In the genomic region with DNA sequence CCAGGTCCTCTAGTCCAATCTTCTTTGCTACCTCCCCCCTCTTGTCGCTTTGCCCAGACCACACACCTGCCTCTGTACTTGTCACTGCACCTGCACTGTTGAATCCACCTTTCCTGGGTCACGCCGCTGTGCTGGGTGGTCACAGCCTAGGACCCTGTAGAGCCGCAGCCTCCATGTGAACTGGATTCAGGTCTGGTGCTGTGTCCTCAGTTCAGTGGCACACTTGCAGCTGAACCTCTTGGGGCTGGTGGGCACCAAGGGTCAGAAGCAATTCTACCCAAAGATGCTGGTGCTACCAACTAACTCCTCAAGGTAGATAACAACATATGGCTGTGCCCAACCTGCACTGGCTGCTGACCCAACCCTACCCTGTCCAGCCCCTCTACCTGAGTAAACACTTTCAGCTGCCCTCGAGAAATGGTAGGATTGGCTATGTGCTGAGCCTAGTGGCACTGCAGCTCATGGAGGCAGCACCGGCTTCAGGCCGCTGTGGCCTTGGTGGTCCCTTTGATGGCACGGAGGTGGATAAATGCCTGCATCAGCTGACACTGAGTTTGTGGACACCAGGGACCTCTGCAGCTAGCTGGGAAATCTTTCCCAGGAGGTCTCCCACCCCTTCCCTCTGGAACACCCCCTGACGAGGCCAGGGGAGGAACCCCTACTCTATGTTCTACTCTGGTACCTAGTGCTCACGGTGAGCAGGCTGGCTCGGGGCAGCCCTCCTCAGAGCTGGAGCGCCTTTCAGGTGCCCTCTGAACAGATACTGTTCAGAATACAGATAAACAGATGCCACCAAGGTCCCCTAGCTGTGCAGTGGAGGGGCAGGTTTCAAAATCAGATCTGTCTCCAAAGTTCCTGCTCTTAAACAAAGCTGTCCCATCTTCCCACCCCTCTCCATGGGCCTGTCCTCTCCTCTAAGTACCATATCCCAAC, we compare ENCODE assay signal across 19 cellular contexts. TPM values are rescaled to one million over a fixed set of nuclear protein-coding genes. Genes with fewer than 3 reads are reported as not detected.
A peak's percentile ranks its signal among the peaks of the same experiment; 100 is the strongest.
DNase-seq lines count a peak whose midpoint lies in the region; ATAC-seq and TF ChIP-seq lines count a peak whose summit lies in the region.
"Had no signal": no experiment of that assay in that cellular context is flagged by ENCODE, and none has a peak within 500 bp of the region (broad histone marks: within the 10 kb centered on the region; RNA-seq: fewer than 3 reads in every experiment).

No MANE protein-coding gene starts in this region.

- H3K18ac ChIP-seq in H9 (ENCODE audit: insufficient read length, low read depth, low read length), result no peak overlapping the region

- POLR2A ChIA-PET in activated CD8-positive, alpha-beta T cell treated with anti-CD3 and anti-CD28 coated beads for 36 hours (lab: Charles Lee), result interaction anchor here (0.9 to 1.5 kb wide), 8 partner anchors 12 to 162 kb away, joined by 3 to 4 read pairs (median 3); a partner anchor contains a TSS
- POLR2A ChIA-PET in naive thymus-derived CD8-positive, alpha-beta T cell (lab: Charles Lee), result interaction anchor here (0.7 to 1.7 kb wide), 8 partner anchors 12 to 114 kb away, joined by 3 to 16 read pairs (median 4); a partner anchor contains a TSS
- POLR2A ChIA-PET in PC-9 (lab: Charles Lee; ENCODE audit: unreplicated experiment), result no interaction called here

- H3K23ac ChIP-seq in H9 (ENCODE audit: insufficient read length, low read depth, low read length), result no peak overlapping the region

- H3K4ac ChIP-seq in H9 (ENCODE audit: low read depth, low read length), result no peak overlapping the region

- no peak overlapping the region for H3K27ac ChIP-seq in DND-41 (ENCODE audit: low read length)
- no peak overlapping the region for H3K27ac ChIP-seq in PC-9
- H3K27ac ChIP-seq in H9 (ENCODE audit: insufficient read length, low read depth, low read length), result no peak overlapping the region
- H3K27ac ChIP-seq: breast epithelium, KMS-11, ovary, uterus had no signal

- ATAC-seq in DND-41 (ENCODE audit: insufficient read depth, low read depth) (0 out of 3 replicates have a peak, but pooled peaks have one; percentile 10), HG03565 (IDR thresholded peaks at IDR 0.05; ENCODE audit: unreplicated experiment) (no peak)
- peak; percentile 21 for ATAC-seq in activated CD8-positive, alpha-beta T cell treated with anti-CD3 and anti-CD28 coated beads for 36 hours
- peak; percentile 13 to 27 for ATAC-seq in naive thymus-derived CD8-positive, alpha-beta T cell
- ATAC-seq: Panc1 had no signal

- H3K4me1 ChIP-seq in DND-41 (ENCODE audit: insufficient read depth, low read length) (no peaks in the 10 kb centered on the region), PC-9 (replicated peaks; ENCODE audit: insufficient read depth) (no peaks in the 10 kb centered on the region), H9 (ENCODE audit: insufficient read depth, low read length) (no peaks in the 10 kb centered on the region; the same call in 1 of the 2 replicates)
- H3K4me1 ChIP-seq: uterus had no signal

- H2BK15ac ChIP-seq in H9 (ENCODE audit: low read depth, low read length), result no peak overlapping the region

- H3K14ac ChIP-seq in H9 (ENCODE audit: insufficient read depth, low read length), result no peak overlapping the region; the same call in 1 of the 2 replicates

- no peak overlapping the region for H4K8ac ChIP-seq in H9 (replicated peaks; ENCODE audit: insufficient read length, low read depth, low read length)

- H3T11ph ChIP-seq in H9 (ENCODE audit: low read length), result no peak overlapping the region

- H3K9me2 ChIP-seq in PC-9 (ENCODE audit: insufficient read depth), result no peaks in the 10 kb centered on the region

- H3K4me2 ChIP-seq in DND-41 (ENCODE audit: insufficient read depth, low read length), result no peak overlapping the region
- no peak overlapping the region for H3K4me2 ChIP-seq in PC-9
- no peak overlapping the region for H3K4me2 ChIP-seq in H9 (ENCODE audit: insufficient read depth, insufficient read length, low read length)
- H3K4me2 ChIP-seq: KMS-11 had no signal

- no peak overlapping the region for H3K56ac ChIP-seq in H9 (ENCODE audit: insufficient read length, low read depth, low read length)

- H4K20me1 ChIP-seq in DND-41 (ENCODE audit: insufficient read depth, low read length) (no peaks in the 10 kb centered on the region; the same call in 1 of the 2 replicates), PC-9 (ENCODE audit: insufficient read depth) (no peaks in the 10 kb centered on the region), H9 (ENCODE audit: control insufficient read depth, insufficient read depth, insufficient read length) (no peaks in the 10 kb centered on the region)

- TF ChIP-seq CTCF in DND-41 (IDR thresholded peaks at IDR 0.05; ENCODE audit: borderline replicate concordance, extremely low read depth, low read length, poor library complexity, severe bottlenecking) (no peak), PC-9 (conservative IDR thresholded peaks at IDR 0.05) (no peak), H9 (conservative IDR thresholded peaks at IDR 0.05) (no peak)
- TF ChIP-seq CTCF in activated CD8-positive, alpha-beta T cell treated with anti-CD3 and anti-CD28 coated beads for 36 hours (IDR thresholded peaks at IDR 0.05), result no peak

- H3K27me3 Mint-ChIP-seq in T-helper 2 cell treated with Interferon-gamma antibody and Interleukin-4, amounts not matched to agents 5 μg/mL and 100 μg/mL, for 36 hours (ENCODE audit: low read depth), result no peaks in the 10 kb centered on the region
- H3K27me3 Mint-ChIP-seq in activated CD8-positive, alpha-beta T cell treated with anti-CD3 and anti-CD28 coated beads for 36 hours, result no peaks in the 10 kb centered on the region
- no peaks in the 10 kb centered on the region for H3K27me3 Mint-ChIP-seq in naive thymus-derived CD8-positive, alpha-beta T cell
- H3K27me3 Mint-ChIP-seq in H9 (ENCODE audit: low read depth), result peaks cover 60% of the 10 kb centered on the region

- no peaks in the 10 kb centered on the region for H3F3A ChIP-seq in PC-9 (ENCODE audit: insufficient read depth, low read depth)

- BruUV-seq in PC-9 (replicated peaks; lab: Mats Ljungman, UMichigan), result no TSS peak

- H3K36me3 Mint-ChIP-seq in T-helper 2 cell treated with Interferon-gamma antibody and Interleukin-4, amounts not matched to agents 5 μg/mL and 100 μg/mL, for 36 hours (ENCODE audit: low read depth), result peaks cover 40% of the 10 kb centered on the region
- peaks cover 23% of the 10 kb centered on the region for H3K36me3 Mint-ChIP-seq in activated CD8-positive, alpha-beta T cell treated with anti-CD3 and anti-CD28 coated beads for 36 hours (ENCODE audit: low read depth)
- peaks cover 4 to 57% (median 11%) of the 10 kb centered on the region in 3 donors for H3K36me3 Mint-ChIP-seq in naive thymus-derived CD8-positive, alpha-beta T cell
- H3K36me3 Mint-ChIP-seq in H9 (ENCODE audit: insufficient read depth in 1 of 3, low read depth in 3 of 3), result peaks cover 6 to 22% (median 9%) of the 10 kb centered on the region in 3 experiments

- H3K4me1 Mint-ChIP-seq in T-helper 2 cell treated with Interferon-gamma antibody and Interleukin-4, amounts not matched to agents 5 μg/mL and 100 μg/mL, for 36 hours (ENCODE audit: low read depth), result peaks cover 5% of the 10 kb centered on the region
- peaks cover 6% of the 10 kb centered on the region for H3K4me1 Mint-ChIP-seq in activated CD8-positive, alpha-beta T cell treated with anti-CD3 and anti-CD28 coated beads for 36 hours (ENCODE audit: low read depth)
- peaks cover 16 to 49% (median 37%) of the 10 kb centered on the region in 4 donors for H3K4me1 Mint-ChIP-seq in naive thymus-derived CD8-positive, alpha-beta T cell
- peaks cover 12 to 17% of the 10 kb centered on the region in 2 experiments for H3K4me1 Mint-ChIP-seq in H9

- H2BK120ac ChIP-seq in H9 (ENCODE audit: low read depth, low read length, poor library complexity, severe bottlenecking), result no peak overlapping the region

- H2AK5ac ChIP-seq in H9 (ENCODE audit: insufficient read length, low read length), result no peak overlapping the region

- H3K27ac Mint-ChIP-seq in T-helper 2 cell treated with Interferon-gamma antibody and Interleukin-4, amounts not matched to agents 5 μg/mL and 100 μg/mL, for 36 hours, result peak overlapping the region; percentile 26
- H3K27ac Mint-ChIP-seq in activated CD8-positive, alpha-beta T cell treated with anti-CD3 and anti-CD28 coated beads for 36 hours, result no peak overlapping the region
- peak overlapping the region; percentile 11 to 91 (median 72) for H3K27ac Mint-ChIP-seq in naive thymus-derived CD8-positive, alpha-beta T cell
- H3K27ac Mint-ChIP-seq in H9, result no peak overlapping the region

- H4K91ac ChIP-seq in H9 (ENCODE audit: insufficient read length, low read depth, low read length), result no peak overlapping the region

- H3K9me3 Mint-ChIP-seq in T-helper 2 cell treated with Interferon-gamma antibody and Interleukin-4, amounts not matched to agents 5 μg/mL and 100 μg/mL, for 36 hours, result no peaks in the 10 kb centered on the region
- no peaks in the 10 kb centered on the region for H3K9me3 Mint-ChIP-seq in activated CD8-positive, alpha-beta T cell treated with anti-CD3 and anti-CD28 coated beads for 36 hours
- no peaks in the 10 kb centered on the region for H3K9me3 Mint-ChIP-seq in naive thymus-derived CD8-positive, alpha-beta T cell
- no peaks in the 10 kb centered on the region; a peak in 1 of 5 replicates for H3K9me3 Mint-ChIP-seq in H9

- H3K4me3 Mint-ChIP-seq in T-helper 2 cell treated with Interferon-gamma antibody and Interleukin-4, amounts not matched to agents 5 μg/mL and 100 μg/mL, for 36 hours, result no peak overlapping the region
- H3K4me3 Mint-ChIP-seq in activated CD8-positive, alpha-beta T cell treated with anti-CD3 and anti-CD28 coated beads for 36 hours, result no peak overlapping the region
- no peak overlapping the region for H3K4me3 Mint-ChIP-seq in naive thymus-derived CD8-positive, alpha-beta T cell
- H3K4me3 Mint-ChIP-seq in H9, result no peak overlapping the region; a peak in 1 of 5 replicates

- no peak overlapping the region for H4K5ac ChIP-seq in H9 (ENCODE audit: insufficient read length, low read depth, low read length)

- DNase-seq in T-helper 2 cell treated with Interferon-gamma antibody and Interleukin-4, amounts not matched to agents 5 μg/mL and 100 μg/mL, for 36 hours (ENCODE audit: low spot score), result no peak
- DNase-seq in T-helper 2 cell (no peak), DND-41 (no peak), PC-9 (no peak), H9 (no peak)
- DNase-seq in activated CD8-positive, alpha-beta T cell treated with anti-CD3 and anti-CD28 coated beads for 36 hours, result no peak
- no peak for DNase-seq in naive thymus-derived CD8-positive, alpha-beta T cell
- DNase-seq: effector memory CD4-positive, alpha-beta T cell; foreskin fibroblast; GOT3; NCI-H510A; stimulated activated naive CD4-positive, alpha-beta T cell treated with Interleukin-2 at 50 U/mL for 16 hours; uterus had no signal

- H2BK12ac ChIP-seq in H9 (ENCODE audit: insufficient read length, low read depth, low read length), result no peak overlapping the region

- H2AFZ ChIP-seq in DND-41 (ENCODE audit: low read depth, low read length) (no peak overlapping the region), PC-9 (no peak overlapping the region), H9 (ENCODE audit: low read length) (no peak overlapping the region)

- H2BK5ac ChIP-seq in H9 (ENCODE audit: insufficient read length, low read length), result no peak overlapping the region

- H3K36me3 ChIP-seq in DND-41 (ENCODE audit: insufficient read depth, low read length) (peaks cover 50% of the 10 kb centered on the region), PC-9 (ENCODE audit: low read depth) (no peaks in the 10 kb centered on the region)
- H3K36me3 ChIP-seq: breast epithelium, ovary, uterus had no signal

- H3K9me3 ChIP-seq in DND-41 (ENCODE audit: insufficient read depth, low read length, severe bottlenecking), result no peaks in the 10 kb centered on the region
- H3K9me3 ChIP-seq in PC-9 (ENCODE audit: insufficient read depth, low read depth), result no peaks in the 10 kb centered on the region
- no peaks in the 10 kb centered on the region for H3K9me3 ChIP-seq in H9 (ENCODE audit: control insufficient read depth, low read depth, low read length)
- H3K9me3 ChIP-seq: breast epithelium, ovary, uterus had no signal

- intact Hi-C loops in activated CD8-positive, alpha-beta T cell treated with anti-CD3 and anti-CD28 coated beads for 36 hours (cut with micrococcal nuclease), result no loop called here
- intact Hi-C loops in PC-9 (cut with micrococcal nuclease; ENCODE audit: unreplicated experiment), result loop anchor here (10.0 kb wide), 1 partner anchor 129 kb away; a partner anchor contains a TSS

- H2BK20ac ChIP-seq in H9 (ENCODE audit: low read depth, low read length, poor library complexity, severe bottlenecking), result no peak overlapping the region

- no peak overlapping the region for H3K4me3 ChIP-seq in DND-41 (ENCODE audit: low read depth in 1 of 2, low read length in 2 of 2)
- no peak overlapping the region for H3K4me3 ChIP-seq in PC-9
- H3K4me3 ChIP-seq: breast epithelium, lung, ovary, uterus had no signal

- WGBS in H9 (ENCODE audit: extremely low coverage, insufficient read length, low lambda C conversion rate), result no CpG with 5 or more reads among the region's 12 CpGs

- CTCF ChIA-PET in activated CD8-positive, alpha-beta T cell treated with anti-CD3 and anti-CD28 coated beads for 36 hours (lab: Charles Lee), result interaction anchor here (1.8 kb wide), 1 partner anchor 12 kb away, joined by 4 read pairs; no protein-coding TSS in a partner anchor
- CTCF ChIA-PET in PC-9 (lab: Charles Lee), result no interaction called here

- H3K27me3 ChIP-seq in DND-41 (ENCODE audit: insufficient read depth, low read length, poor library complexity) (no peaks in the 10 kb centered on the region), PC-9 (ENCODE audit: insufficient read depth, low read depth) (no peaks in the 10 kb centered on the region), H9 (ENCODE audit: insufficient read depth, low read length) (peaks cover 19% of the 10 kb centered on the region; the same call in 1 of the 2 replicates)
- H3K27me3 ChIP-seq: breast epithelium, ovary, uterus had no signal

- H3K79me2 ChIP-seq in DND-41 (ENCODE audit: insufficient read depth, low read length) (no peaks in the 10 kb centered on the region), PC-9 (ENCODE audit: low read depth) (no peaks in the 10 kb centered on the region), H9 (ENCODE audit: insufficient read depth, low read length) (no peaks in the 10 kb centered on the region)

- H3K9ac ChIP-seq in DND-41 (ENCODE audit: low read depth, low read length) (no peak overlapping the region), H9 (ENCODE audit: extremely low read depth, insufficient read length, low read length) (no peak overlapping the region)
- H3K9ac ChIP-seq: KMS-11 had no signal

- peaks cover 14% of the 10 kb centered on the region for H3K23me2 ChIP-seq in H9 (ENCODE audit: insufficient read length, low read depth, low read length, poor library complexity, severe bottlenecking)

- H3K79me1 ChIP-seq in H9 (ENCODE audit: insufficient read depth, low read depth, low read length, poor library complexity, severe bottlenecking), result no peaks in the 10 kb centered on the region

RNA-seq across cellular contexts. Expression of a gene that starts 14.3 kb away (rescaled TPM):
- total RNA-seq in activated CD8-positive, alpha-beta T cell treated with anti-CD3 and anti-CD28 coated beads for 36 hours, result 10 to 100 TPM; 22.4 TPM
- 10 to 100 TPM; 54.4 to 58.8 TPM for total RNA-seq in naive thymus-derived CD8-positive, alpha-beta T cell
- 1 to 10 TPM; 4.3 to 6.9 (median 5.6) TPM for polyA plus RNA-seq in naive thymus-derived CD8-positive, alpha-beta T cell
- total RNA-seq in PC-9 (2021), result 0.40 and 0.50 TPM in 2 replicates
- total RNA-seq in H9 (2021), result 4.6 and 5.3 TPM in 2 replicates

RNA-seq across cellular contexts. Expression of a gene that starts 20.6 kb away (rescaled TPM):
- 1 to 10 TPM; 6.9 to 7.5 TPM for total RNA-seq in activated CD8-positive, alpha-beta T cell treated with anti-CD3 and anti-CD28 coated beads for 36 hours
- 10 to 100 TPM; 22.5 to 24.8 TPM for total RNA-seq in naive thymus-derived CD8-positive, alpha-beta T cell
- 10 to 100 TPM; 42.2 to 53.3 (median 47.3) TPM for polyA plus RNA-seq in naive thymus-derived CD8-positive, alpha-beta T cell
- 18.2 and 22.5 TPM in 2 replicates for total RNA-seq in PC-9 (2021)
- 18.8 and 20.0 TPM in 2 replicates for total RNA-seq in H9 (2021)

RNA-seq across cellular contexts. Expression of a gene that starts 27.8 kb away (rescaled TPM):
- 100 to 1,000 TPM; 218 to 221 TPM for total RNA-seq in activated CD8-positive, alpha-beta T cell treated with anti-CD3 and anti-CD28 coated beads for 36 hours
- total RNA-seq in naive thymus-derived CD8-positive, alpha-beta T cell, result 10 to 100 TPM; 44.6 to 49.0 TPM
- polyA plus RNA-seq in naive thymus-derived CD8-positive, alpha-beta T cell, result 100 to 1,000 TPM in 1 of 3 donors, 10 to 100 TPM in 2; 71.3 to 101 (median 80.5) TPM
- total RNA-seq in PC-9 (2021) (156 and 194 TPM in 2 replicates), H9 (2021) (217 and 218 TPM in 2 replicates)

RNA-seq across cellular contexts. Expression of a gene that starts 30.3 kb away (rescaled TPM):
- 10 to 100 TPM; 53.0 to 56.3 TPM for total RNA-seq in activated CD8-positive, alpha-beta T cell treated with anti-CD3 and anti-CD28 coated beads for 36 hours
- 100 to 1,000 TPM; 158 to 166 TPM for total RNA-seq in naive thymus-derived CD8-positive, alpha-beta T cell
- polyA plus RNA-seq in naive thymus-derived CD8-positive, alpha-beta T cell, result 10 to 100 TPM; 53.6 to 56.3 (median 53.6) TPM
- total RNA-seq in PC-9 (2021) (96.7 and 108 TPM in 2 replicates), H9 (2021) (111 and 112 TPM in 2 replicates)

RNA-seq across cellular contexts. Expression of a gene that starts 30.6 kb away (rescaled TPM):
- 10 to 100 TPM; 23.4 to 24.3 TPM for total RNA-seq in activated CD8-positive, alpha-beta T cell treated with anti-CD3 and anti-CD28 coated beads for 36 hours
- total RNA-seq in naive thymus-derived CD8-positive, alpha-beta T cell, result 10 to 100 TPM; 59.5 to 64.8 TPM
- polyA plus RNA-seq in naive thymus-derived CD8-positive, alpha-beta T cell, result 1 to 10 TPM; 2.2 to 6.6 (median 4.5) TPM
- total RNA-seq in PC-9 (2021) (18.9 and 21.2 TPM in 2 replicates), H9 (2021) (20.5 and 20.9 TPM in 2 replicates)

Comparison
In these comparisons a context has a peak if more than half of its experiments do, and no peak if none do; other contexts are left out.
1. H3K27ac Mint-ChIP-seq: peak in T-helper 2 cell treated with Interferon-gamma antibody and Interleukin-4, amounts not matched to agents 5 μg/mL and 100 μg/mL, for 36 hours (single experiment) and naive thymus-derived CD8-positive, alpha-beta T cell (10 of 10); none in activated CD8-positive, alpha-beta T cell treated with anti-CD3 and anti-CD28 coated beads for 36 hours (single experiment) and H9 (0 of 3).